In genomic region chr1:148388260-148389026, GRCh38 we compare ENCODE assay signal across 1 cellular context.
TF ChIP-seq lines count a peak whose summit lies in the region.

No MANE protein-coding gene starts in this region.

TF ChIP-seq in HepG2, 621 proteins besides CTCF, POLR2A, EP300 and RAD21 (continued from another document and continues in another):
- TF ChIP-seq, protein P1, sequence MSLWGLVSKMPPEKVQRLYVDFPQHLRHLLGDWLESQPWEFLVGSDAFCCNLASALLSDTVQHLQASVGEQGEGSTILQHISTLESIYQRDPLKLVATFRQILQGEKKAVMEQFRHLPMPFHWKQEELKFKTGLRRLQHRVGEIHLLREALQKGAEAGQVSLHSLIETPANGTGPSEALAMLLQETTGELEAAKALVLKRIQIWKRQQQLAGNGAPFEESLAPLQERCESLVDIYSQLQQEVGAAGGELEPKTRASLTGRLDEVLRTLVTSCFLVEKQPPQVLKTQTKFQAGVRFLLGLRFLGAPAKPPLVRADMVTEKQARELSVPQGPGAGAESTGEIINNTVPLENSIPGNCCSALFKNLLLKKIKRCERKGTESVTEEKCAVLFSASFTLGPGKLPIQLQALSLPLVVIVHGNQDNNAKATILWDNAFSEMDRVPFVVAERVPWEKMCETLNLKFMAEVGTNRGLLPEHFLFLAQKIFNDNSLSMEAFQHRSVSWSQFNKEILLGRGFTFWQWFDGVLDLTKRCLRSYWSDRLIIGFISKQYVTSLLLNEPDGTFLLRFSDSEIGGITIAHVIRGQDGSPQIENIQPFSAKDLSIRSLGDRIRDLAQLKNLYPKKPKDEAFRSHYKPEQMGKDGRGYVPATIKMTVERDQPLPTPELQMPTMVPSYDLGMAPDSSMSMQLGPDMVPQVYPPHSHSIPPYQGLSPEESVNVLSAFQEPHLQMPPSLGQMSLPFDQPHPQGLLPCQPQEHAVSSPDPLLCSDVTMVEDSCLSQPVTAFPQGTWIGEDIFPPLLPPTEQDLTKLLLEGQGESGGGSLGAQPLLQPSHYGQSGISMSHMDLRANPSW (CRISPR knock-in tag; IDR thresholded peaks at IDR 0.05; ENCODE audit: borderline replicate concordance), result no peak
- TF ChIP-seq MTA1 (CRISPR knock-in tag; IDR thresholded peaks at IDR 0.05; ENCODE audit: borderline replicate concordance) (no peak), PAF1 (CRISPR knock-in tag; IDR thresholded peaks at IDR 0.05) (no peak), ZNF616 (CRISPR knock-in tag; IDR thresholded peaks at IDR 0.05; ENCODE audit: low read depth) (no peak), HDAC1 (CRISPR knock-in tag; IDR thresholded peaks at IDR 0.05) (no peak), ZSCAN29 (CRISPR knock-in tag; conservative IDR thresholded peaks at IDR 0.05) (no peak), ZNF317 (CRISPR knock-in tag; IDR thresholded peaks at IDR 0.05) (no peak), IRF2 (CRISPR knock-in tag; IDR thresholded peaks at IDR 0.05) (no peak), ZSCAN30 (CRISPR knock-in tag; IDR thresholded peaks at IDR 0.05) (no peak), HDAC2 (CRISPR knock-in tag; IDR thresholded peaks at IDR 0.05) (no peak), BCL6 (CRISPR knock-in tag; IDR thresholded peaks at IDR 0.05) (no peak), MAFF (IDR thresholded peaks at IDR 0.05; ENCODE audit: low read depth, low read length) (no peak), CEBPB (IDR thresholded peaks at IDR 0.05; ENCODE audit: borderline replicate concordance, low read depth, low read length) (peak; percentile 58; the same call in 1 of the 2 replicates), PATZ1 (CRISPR knock-in tag; IDR thresholded peaks at IDR 0.05) (peak; percentile 10; the same call in 1 of the 2 replicates), KAT8 (CRISPR knock-in tag; IDR thresholded peaks at IDR 0.05) (peak; percentile 68; the same call in 1 of the 2 replicates), SMYD3 (CRISPR knock-in tag; IDR thresholded peaks at IDR 0.05) (no peak), AKNA (CRISPR knock-in tag; IDR thresholded peaks at IDR 0.05; ENCODE audit: borderline replicate concordance) (no peak), NCOR1 (IDR thresholded peaks at IDR 0.05; ENCODE audit: borderline replicate concordance, low read length) (peak; percentile 14; the same call in 1 of the 2 replicates), NFIC (IDR thresholded peaks at IDR 0.05; ENCODE audit: low read length) (no peak), ZNF207 (IDR thresholded peaks at IDR 0.05; ENCODE audit: borderline replicate concordance) (no peak), FOXA1 (IDR thresholded peaks at IDR 0.05) (no peak), FOXA1 (CRISPR knock-in tag; IDR thresholded peaks at IDR 0.05) (no peak), CEBPG (CRISPR knock-in tag; IDR thresholded peaks at IDR 0.05) (peak; percentile 60), SNAPC2 (CRISPR knock-in tag; IDR thresholded peaks at IDR 0.05) (peak; percentile 100), RFX1 (IDR thresholded peaks at IDR 0.05) (no peak), KDM4B (CRISPR knock-in tag; IDR thresholded peaks at IDR 0.05) (no peak), ESRRA (CRISPR knock-in tag; IDR thresholded peaks at IDR 0.05; ENCODE audit: low read depth) (no peak), ZBTB37 (CRISPR knock-in tag; IDR thresholded peaks at IDR 0.05) (no peak), AKAP8 (CRISPR knock-in tag; IDR thresholded peaks at IDR 0.05) (0 out of 2 replicates have a peak, but pooled peaks have one; percentile 41), TCF7 (IDR thresholded peaks at IDR 0.05; ENCODE audit: low read depth) (no peak), ZBTB43 (CRISPR knock-in tag; conservative IDR thresholded peaks at IDR 0.05) (peak; percentile 35), ZMAT3 (CRISPR knock-in tag; conservative IDR thresholded peaks at IDR 0.05) (no peak), ZNF546 (CRISPR knock-in tag; conservative IDR thresholded peaks at IDR 0.05) (no peak), PHF20 (CRISPR knock-in tag; IDR thresholded peaks at IDR 0.05) (peak; percentile 56)
- TF ChIP-seq, protein P2, sequence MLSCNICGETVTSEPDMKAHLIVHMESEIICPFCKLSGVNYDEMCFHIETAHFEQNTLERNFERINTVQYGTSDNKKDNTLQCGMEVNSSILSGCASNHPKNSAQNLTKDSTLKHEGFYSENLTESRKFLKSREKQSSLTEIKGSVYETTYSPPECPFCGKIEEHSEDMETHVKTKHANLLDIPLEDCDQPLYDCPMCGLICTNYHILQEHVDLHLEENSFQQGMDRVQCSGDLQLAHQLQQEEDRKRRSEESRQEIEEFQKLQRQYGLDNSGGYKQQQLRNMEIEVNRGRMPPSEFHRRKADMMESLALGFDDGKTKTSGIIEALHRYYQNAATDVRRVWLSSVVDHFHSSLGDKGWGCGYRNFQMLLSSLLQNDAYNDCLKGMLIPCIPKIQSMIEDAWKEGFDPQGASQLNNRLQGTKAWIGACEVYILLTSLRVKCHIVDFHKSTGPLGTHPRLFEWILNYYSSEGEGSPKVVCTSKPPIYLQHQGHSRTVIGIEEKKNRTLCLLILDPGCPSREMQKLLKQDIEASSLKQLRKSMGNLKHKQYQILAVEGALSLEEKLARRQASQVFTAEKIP (CRISPR knock-in tag; IDR thresholded peaks at IDR 0.05; ENCODE audit: borderline replicate concordance), result no peak
- TF ChIP-seq, protein P3, sequence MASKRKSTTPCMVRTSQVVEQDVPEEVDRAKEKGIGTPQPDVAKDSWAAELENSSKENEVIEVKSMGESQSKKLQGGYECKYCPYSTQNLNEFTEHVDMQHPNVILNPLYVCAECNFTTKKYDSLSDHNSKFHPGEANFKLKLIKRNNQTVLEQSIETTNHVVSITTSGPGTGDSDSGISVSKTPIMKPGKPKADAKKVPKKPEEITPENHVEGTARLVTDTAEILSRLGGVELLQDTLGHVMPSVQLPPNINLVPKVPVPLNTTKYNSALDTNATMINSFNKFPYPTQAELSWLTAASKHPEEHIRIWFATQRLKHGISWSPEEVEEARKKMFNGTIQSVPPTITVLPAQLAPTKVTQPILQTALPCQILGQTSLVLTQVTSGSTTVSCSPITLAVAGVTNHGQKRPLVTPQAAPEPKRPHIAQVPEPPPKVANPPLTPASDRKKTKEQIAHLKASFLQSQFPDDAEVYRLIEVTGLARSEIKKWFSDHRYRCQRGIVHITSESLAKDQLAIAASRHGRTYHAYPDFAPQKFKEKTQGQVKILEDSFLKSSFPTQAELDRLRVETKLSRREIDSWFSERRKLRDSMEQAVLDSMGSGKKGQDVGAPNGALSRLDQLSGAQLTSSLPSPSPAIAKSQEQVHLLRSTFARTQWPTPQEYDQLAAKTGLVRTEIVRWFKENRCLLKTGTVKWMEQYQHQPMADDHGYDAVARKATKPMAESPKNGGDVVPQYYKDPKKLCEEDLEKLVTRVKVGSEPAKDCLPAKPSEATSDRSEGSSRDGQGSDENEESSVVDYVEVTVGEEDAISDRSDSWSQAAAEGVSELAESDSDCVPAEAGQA (IDR thresholded peaks at IDR 0.05; ENCODE audit: low read depth), result no peak
- TF ChIP-seq, protein P3 (CRISPR knock-in tag; IDR thresholded peaks at IDR 0.05; ENCODE audit: borderline replicate concordance), result no peak
- TF ChIP-seq, protein P4, sequence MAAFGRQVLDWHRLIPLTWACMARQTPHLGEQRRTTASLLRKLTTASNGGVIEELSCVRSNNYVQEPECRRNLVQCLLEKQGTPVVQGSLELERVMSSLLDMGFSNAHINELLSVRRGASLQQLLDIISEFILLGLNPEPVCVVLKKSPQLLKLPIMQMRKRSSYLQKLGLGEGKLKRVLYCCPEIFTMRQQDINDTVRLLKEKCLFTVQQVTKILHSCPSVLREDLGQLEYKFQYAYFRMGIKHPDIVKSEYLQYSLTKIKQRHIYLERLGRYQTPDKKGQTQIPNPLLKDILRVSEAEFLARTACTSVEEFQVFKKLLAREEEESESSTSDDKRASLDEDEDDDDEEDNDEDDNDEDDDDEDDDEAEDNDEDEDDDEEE (CRISPR knock-in tag; IDR thresholded peaks at IDR 0.05), result no peak
- TF ChIP-seq, protein P5, sequence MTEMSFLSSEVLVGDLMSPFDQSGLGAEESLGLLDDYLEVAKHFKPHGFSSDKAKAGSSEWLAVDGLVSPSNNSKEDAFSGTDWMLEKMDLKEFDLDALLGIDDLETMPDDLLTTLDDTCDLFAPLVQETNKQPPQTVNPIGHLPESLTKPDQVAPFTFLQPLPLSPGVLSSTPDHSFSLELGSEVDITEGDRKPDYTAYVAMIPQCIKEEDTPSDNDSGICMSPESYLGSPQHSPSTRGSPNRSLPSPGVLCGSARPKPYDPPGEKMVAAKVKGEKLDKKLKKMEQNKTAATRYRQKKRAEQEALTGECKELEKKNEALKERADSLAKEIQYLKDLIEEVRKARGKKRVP (CRISPR knock-in tag; IDR thresholded peaks at IDR 0.05), result no peak
- TF ChIP-seq, protein P6, sequence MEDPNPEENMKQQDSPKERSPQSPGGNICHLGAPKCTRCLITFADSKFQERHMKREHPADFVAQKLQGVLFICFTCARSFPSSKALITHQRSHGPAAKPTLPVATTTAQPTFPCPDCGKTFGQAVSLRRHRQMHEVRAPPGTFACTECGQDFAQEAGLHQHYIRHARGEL (CRISPR knock-in tag; IDR thresholded peaks at IDR 0.05), result no peak
